In genomic region chr10:29918623-29919400, GRCh38 we compare ENCODE assay signal across 1 cellular context.
TF ChIP-seq lines count a peak whose summit lies in the region.

No MANE protein-coding gene starts in this region.

TF ChIP-seq in WTC11, 78 proteins besides CTCF, POLR2A, EP300 and RAD21 (continued from another document):
- TF ChIP-seq PRDM15 (CRISPR knock-in tag; IDR thresholded peaks at IDR 0.05) (no peak), ZNF512 (CRISPR knock-in tag; IDR thresholded peaks at IDR 0.05; ENCODE audit: borderline replicate concordance) (0 out of 2 replicates have a peak, but pooled peaks have one; percentile 44)
